9 cellular contexts compared by ENCODE assay signal in the genomic region with DNA sequence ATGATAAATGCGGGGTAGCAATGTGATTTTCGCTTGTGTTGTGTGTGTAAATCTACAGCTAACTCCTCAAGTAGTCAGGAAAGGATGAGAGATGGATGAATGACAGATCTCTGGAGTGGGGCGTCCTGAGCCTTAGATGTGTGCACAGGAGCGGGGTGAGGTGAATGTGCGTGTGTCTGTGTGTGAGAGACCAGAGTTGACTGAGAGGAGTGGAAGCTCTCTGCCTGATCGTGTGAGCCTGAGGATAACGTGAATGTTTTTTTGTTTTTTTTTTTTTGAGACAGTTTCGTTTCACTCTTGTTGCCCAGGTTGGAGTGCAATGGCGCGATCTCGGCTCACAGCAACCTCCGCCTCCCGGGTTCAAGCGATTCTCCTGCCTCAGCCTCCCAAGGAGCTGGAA. TPM values are rescaled to one million over a fixed set of nuclear protein-coding genes. Genes with fewer than 3 reads are reported as not detected.
DNase-seq lines count a peak whose midpoint lies in the region; ATAC-seq, FAIRE-seq and TF ChIP-seq lines count a peak whose summit lies in the region.
"Had no signal": no experiment of that assay in that cellular context is flagged by ENCODE, and none has a peak within 500 bp of the region (broad histone marks: within the 10 kb centered on the region; RNA-seq: fewer than 3 reads in every experiment).

No MANE protein-coding gene starts in this region.

- TF ChIP-seq EP300 in HepG2 (IDR thresholded peaks at IDR 0.05; ENCODE audit: low read depth in 2 of 2, low read length in 2 of 2) (no peak), HepG2 (CRISPR knock-in tag; IDR thresholded peaks at IDR 0.05; ENCODE audit: borderline replicate concordance) (no peak)

- H3K27me3 Mint-ChIP-seq in activated CD8-positive, alpha-beta memory T cell treated with anti-CD3 and anti-CD28 coated beads, Interleukin-2, amount 10 ng/mL, durations not matched to agents 7 days and 5 days, result no peaks in the 10 kb centered on the region

- no TSS peak for BruUV-seq in HepG2 (replicated peaks; lab: Mats Ljungman, UMichigan)

- TF ChIP-seq CTCF in ascending aorta (IDR thresholded peaks at IDR 0.05) (no peak), HepG2 (CRISPR knock-in tag; IDR thresholded peaks at IDR 0.05) (no peak), testis (IDR thresholded peaks at IDR 0.05) (no peak)

- H3K9me3 ChIP-seq in ascending aorta, result peaks cover 3 to 70% of the 10 kb centered on the region in 2 donors
- H3K9me3 ChIP-seq in HepG2 (ENCODE audit: low read length), result peaks cover 13% of the 10 kb centered on the region; the same call in 1 of the 2 replicates
- no peaks in the 10 kb centered on the region for H3K9me3 ChIP-seq in testis

- H2AFZ ChIP-seq in HepG2 (ENCODE audit: low read length), result no peak overlapping the region

- peak overlapping the region; percentile 95 for H3K4me3 Mint-ChIP-seq in activated CD8-positive, alpha-beta memory T cell treated with anti-CD3 and anti-CD28 coated beads, Interleukin-2, amount 10 ng/mL, durations not matched to agents 7 days and 5 days

- ATAC-seq in activated CD8-positive, alpha-beta memory T cell treated with anti-CD3 and anti-CD28 coated beads, Interleukin-2, amount 10 ng/mL, durations not matched to agents 7 days and 5 days, result no peak
- ATAC-seq in HepG2 (no peak), HG03457 (IDR thresholded peaks at IDR 0.05; ENCODE audit: unreplicated experiment) (no peak), GM18520 (IDR thresholded peaks at IDR 0.05; ENCODE audit: unreplicated experiment) (no peak)

- no peaks in the 10 kb centered on the region for H3K27me3 ChIP-seq in ascending aorta
- no peaks in the 10 kb centered on the region; a peak in 2 of 5 replicates for H3K27me3 ChIP-seq in HepG2 (ENCODE audit: control insufficient read depth in 1 of 2, insufficient read depth in 2 of 2, low read length in 2 of 2)
- H3K27me3 ChIP-seq in testis, result no peaks in the 10 kb centered on the region

- H4K20me1 ChIP-seq in HepG2 (ENCODE audit: insufficient read depth, low read length), result no peaks in the 10 kb centered on the region

- CTCF ChIA-PET in activated CD8-positive, alpha-beta memory T cell treated with anti-CD3 and anti-CD28 coated beads, Interleukin-2, amount 10 ng/mL, durations not matched to agents 7 days and 5 days (lab: Charles Lee), result no interaction called here
- CTCF ChIA-PET in HepG2 (lab: Yijun Ruan, JAX; ENCODE audit: low intra/inter-chr PET ratio, low total read pairs), result no interaction called here

- no peaks in the 10 kb centered on the region for H3K79me2 ChIP-seq in HepG2 (ENCODE audit: insufficient read depth, low read length)

- H3K27ac ChIP-seq in ascending aorta (no peak overlapping the region), HepG2 (ENCODE audit: extremely low read length, insufficient read depth, low read length) (no peak overlapping the region), testis (no peak overlapping the region)

- H3K9ac ChIP-seq in HepG2 (ENCODE audit: insufficient read depth, low read depth, low read length), result peak overlapping the region; percentile 85; the same call in 1 of the 2 replicates

- intact Hi-C loops in ascending aorta (cut with DNase I), result loop anchor here (1.0 to 5.0 kb wide), 4 partner anchors 21 to 186 kb away; partner anchors contain the start of genes ZNF260, ZNF345, ZNF567 and ZNF850
- intact Hi-C loops in HepG2 (cut with micrococcal nuclease; ENCODE audit: unreplicated experiment), result loop anchor here (2.0 kb wide), 1 partner anchor 21 kb away; the partner anchor contains the start of gene ZNF567
- intact Hi-C loops in testis (cut with DNase I; ENCODE audit: low total_unique reads), result no loop called here

- FAIRE-seq in HepG2 (lab: Jason Lieb, UNC), result no peak
- FAIRE-seq: islet of Langerhans had no signal

- peaks cover 59% of the 10 kb centered on the region for H3K36me3 Mint-ChIP-seq in activated CD8-positive, alpha-beta memory T cell treated with anti-CD3 and anti-CD28 coated beads, Interleukin-2, amount 10 ng/mL, durations not matched to agents 7 days and 5 days

- H3K4me1 Mint-ChIP-seq in activated CD8-positive, alpha-beta memory T cell treated with anti-CD3 and anti-CD28 coated beads, Interleukin-2, amount 10 ng/mL, durations not matched to agents 7 days and 5 days, result peaks cover 24% of the 10 kb centered on the region

- peak overlapping the region; percentile 94 for H3K27ac Mint-ChIP-seq in activated CD8-positive, alpha-beta memory T cell treated with anti-CD3 and anti-CD28 coated beads, Interleukin-2, amount 10 ng/mL, durations not matched to agents 7 days and 5 days

- POLR2A ChIA-PET in HepG2 (lab: Yijun Ruan, JAX), result interaction anchor here (0.6 to 2.0 kb wide), 7 partner anchors 21 to 1114 kb away, joined by 3 to 18 read pairs (median 4); partner anchors contain the start of genes ZNF260, ZNF345, ZNF529 and ZNF567

- no peak for TF ChIP-seq POLR2A in HepG2 (IDR thresholded peaks at IDR 0.05; ENCODE audit: insufficient read depth in 1 of 2, low read depth in 2 of 2, low read length in 2 of 2)
- TF ChIP-seq POLR2A in testis (IDR thresholded peaks at IDR 0.05), result no peak

- no peak for TF ChIP-seq RAD21 in HepG2 (CRISPR knock-in tag; IDR thresholded peaks at IDR 0.05)

- H3K4me1 ChIP-seq in ascending aorta, result peaks cover 0 to 3% of the 10 kb centered on the region in 2 donors
- peaks cover 8% of the 10 kb centered on the region for H3K4me1 ChIP-seq in HepG2 (ENCODE audit: insufficient read depth, low read length)
- no peaks in the 10 kb centered on the region for H3K4me1 ChIP-seq in testis

- H3K36me3 ChIP-seq in ascending aorta, result peaks cover 22 to 51% of the 10 kb centered on the region in 2 donors
- 0 out of 5 replicates have a peak, but pooled peaks cover 0 to 9% of the 10 kb centered on the region in 2 experiments for H3K36me3 ChIP-seq in HepG2 (replicated peaks in 1 of 2; ENCODE audit: control insufficient read depth in 1 of 2, insufficient read depth in 2 of 2, low read length in 2 of 2)
- H3K36me3 ChIP-seq in testis (ENCODE audit: low read depth, missing control alignments), result no peaks in the 10 kb centered on the region

- H3K4me3 ChIP-seq in ascending aorta (peak overlapping the region; percentile 74 to 92), HepG2 (replicated peaks in 1 of 3; ENCODE audit: insufficient read depth in 1 of 3, low read depth in 2 of 3, low read length in 3 of 3) (peak overlapping the region; percentile 91 to 96 (median 93)), testis (peak overlapping the region; percentile 72 to 81)

- peak overlapping the region; percentile 75 for H3K4me2 ChIP-seq in HepG2 (ENCODE audit: low read depth, low read length)

- 36% methylated on average over 14 of the region's 14 CpGs for WGBS in HepG2 (ENCODE audit: low lambda C conversion rate)
- WGBS in testis, 2 donors, result 44% methylated on average over 14 of the region's 14 CpGs

- in situ Hi-C loops in HepG2 (cut with HindIII; ENCODE audit: extremely low pct_ligation_motif_present, low pct_unique_long_range_greater_than_20kb), result no loop called here

- no peak for DNase-seq in activated CD8-positive, alpha-beta memory T cell treated with anti-CD3 and anti-CD28 coated beads, Interleukin-2, amount 10 ng/mL, durations not matched to agents 7 days and 5 days
- DNase-seq in activated CD8-positive, alpha-beta memory T cell treated with anti-CD3 and anti-CD28 coated beads, Interleukin-2, amount 50 U/mL, for 48 hours, result no peak
- DNase-seq in ascending aorta (ENCODE audit: low spot score in 2 of 2) (no peak), HepG2 (ENCODE audit: low spot score) (no peak), testis (no peak)
- DNase-seq in central memory CD4-positive, alpha-beta T cell, result no peak

- H3K9me3 Mint-ChIP-seq in activated CD8-positive, alpha-beta memory T cell treated with anti-CD3 and anti-CD28 coated beads, Interleukin-2, amount 10 ng/mL, durations not matched to agents 7 days and 5 days (ENCODE audit: low read depth), result peaks cover 26% of the 10 kb centered on the region

RNA-seq across cellular contexts. Expression of gene ZNF461, which starts 0.8 kb away (rescaled TPM):
- 10 to 100 TPM in 1 of 2 experiments, 1 to 10 TPM in 1; 6.0 to 10.5 TPM for total RNA-seq in activated CD8-positive, alpha-beta memory T cell treated with anti-CD3 and anti-CD28 coated beads, Interleukin-2, amount 10 ng/mL, durations not matched to agents 7 days and 5 days
- not detected for total RNA-seq in ascending aorta
- 2.4 and 3.2 TPM in 2 replicates for total RNA-seq in HepG2 (2016; rRNA removed; fragmentation: Illumina TruSeq; extraction: Trizol)
- total RNA-seq in HepG2 (2016; cell fraction: cytosol; rRNA removed; fragmentation: Illumina TruSeq; extraction: Trizol; ENCODE audit: low read depth), result 1.0 and 2.3 TPM in 2 replicates
- total RNA-seq in HepG2 (2016; cell fraction: insoluble cytoplasmic fraction; rRNA removed; fragmentation: Illumina TruSeq; extraction: Trizol), result 3.8 and 5.1 TPM in 2 replicates
- total RNA-seq in HepG2 (2016; cell fraction: membrane; rRNA removed; fragmentation: Illumina TruSeq; extraction: Trizol), result 4.0 and 5.2 TPM in 2 replicates
- total RNA-seq in HepG2 (2016; cell fraction: nucleus; rRNA removed; fragmentation: Illumina TruSeq; extraction: Trizol), result 7.3 and 7.4 TPM in 2 replicates
- 1.6 and 1.7 TPM in 2 replicates for polyA plus RNA-seq in HepG2 (2011; rRNA removed)
- 0.50 and 1.3 TPM in 2 replicates for polyA plus RNA-seq in HepG2 (2011; cell fraction: cytosol; rRNA removed)
- 2.7 and 3.5 TPM in 2 replicates for polyA plus RNA-seq in HepG2 (2011; cell fraction: nucleus; rRNA removed)
- polyA plus RNA-seq in HepG2 (2012), result 1.8 and 3.9 TPM in 2 replicates
- 0.23 and 0.26 TPM in 2 replicates for polyA plus RNA-seq in HepG2 (2016; cell fraction: cytosol; fragmentation: Illumina TruSeq; extraction: Trizol; ENCODE audit: low read depth)
- polyA plus RNA-seq in HepG2 (2016; cell fraction: insoluble cytoplasmic fraction; fragmentation: Illumina TruSeq; extraction: Trizol; ENCODE audit: low read depth), result 2.1 and 2.8 TPM in 2 replicates
- 0.72 and 0.94 TPM in 2 replicates for polyA plus RNA-seq in HepG2 (2016; cell fraction: membrane; fragmentation: Illumina TruSeq; extraction: Trizol; ENCODE audit: low read depth)
- 9.3 and 9.6 TPM in 2 replicates for polyA plus RNA-seq in HepG2 (2016; cell fraction: nucleus; fragmentation: Illumina TruSeq; extraction: Trizol; ENCODE audit: insufficient read depth, low read depth)
- 0.12 and 0.89 TPM in 2 replicates for polyA minus RNA-seq in HepG2 (2011; rRNA and poly(A)+ RNA removed; ENCODE audit: low replicate concordance)
- 1.5 and 2.5 TPM in 2 replicates for polyA minus RNA-seq in HepG2 (2011; cell fraction: cytosol; rRNA and poly(A)+ RNA removed)
- polyA minus RNA-seq in HepG2 (2011; cell fraction: nucleus; rRNA and poly(A)+ RNA removed), result 8.4 and 12.9 TPM in 2 replicates
- 10 to 100 TPM; 10.2 to 12.8 TPM for total RNA-seq in testis
- polyA plus RNA-seq in testis (ENCODE audit: insufficient read depth, low read depth, low replicate concordance), result 13.0 TPM

RNA-seq across cellular contexts. Expression of gene ZNF567, which starts 21.6 kb away (rescaled TPM):
- 10 to 100 TPM in 1 of 2 experiments, 1 to 10 TPM in 1; 7.8 to 12.6 TPM for total RNA-seq in activated CD8-positive, alpha-beta memory T cell treated with anti-CD3 and anti-CD28 coated beads, Interleukin-2, amount 10 ng/mL, durations not matched to agents 7 days and 5 days
- total RNA-seq in ascending aorta (3.7 TPM), HepG2 (2016; rRNA removed; fragmentation: Illumina TruSeq; extraction: Trizol) (6.8 and 9.3 TPM in 2 replicates), testis (10 to 100 TPM in 1 of 2 donors, 1 to 10 TPM in 1; 9.8 to 17.0 TPM)
- total RNA-seq in HepG2 (2016; cell fraction: cytosol; rRNA removed; fragmentation: Illumina TruSeq; extraction: Trizol; ENCODE audit: low read depth), result 3.5 and 5.8 TPM in 2 replicates
- total RNA-seq in HepG2 (2016; cell fraction: insoluble cytoplasmic fraction; rRNA removed; fragmentation: Illumina TruSeq; extraction: Trizol), result 7.9 and 8.5 TPM in 2 replicates
- total RNA-seq in HepG2 (2016; cell fraction: membrane; rRNA removed; fragmentation: Illumina TruSeq; extraction: Trizol), result 5.0 and 7.0 TPM in 2 replicates
- 7.0 and 10.6 TPM in 2 replicates for total RNA-seq in HepG2 (2016; cell fraction: nucleus; rRNA removed; fragmentation: Illumina TruSeq; extraction: Trizol)
- polyA plus RNA-seq in HepG2 (2011; rRNA removed) (3.1 and 3.4 TPM in 2 replicates), testis (ENCODE audit: insufficient read depth, low read depth, low replicate concordance) (17.9 TPM)
- 1.6 and 2.2 TPM in 2 replicates for polyA plus RNA-seq in HepG2 (2011; cell fraction: cytosol; rRNA removed)
- polyA plus RNA-seq in HepG2 (2011; cell fraction: nucleus; rRNA removed), result 4.2 and 7.0 TPM in 2 replicates
- polyA plus RNA-seq in HepG2 (2012), result 3.5 and 5.4 TPM in 2 replicates
- polyA plus RNA-seq in HepG2 (2016; cell fraction: cytosol; fragmentation: Illumina TruSeq; extraction: Trizol; ENCODE audit: low read depth), result 4.5 and 4.9 TPM in 2 replicates
- polyA plus RNA-seq in HepG2 (2016; cell fraction: insoluble cytoplasmic fraction; fragmentation: Illumina TruSeq; extraction: Trizol; ENCODE audit: low read depth), result 5.8 and 6.0 TPM in 2 replicates
- 2.6 and 2.7 TPM in 2 replicates for polyA plus RNA-seq in HepG2 (2016; cell fraction: membrane; fragmentation: Illumina TruSeq; extraction: Trizol; ENCODE audit: low read depth)
- 9.6 and 10.3 TPM in 2 replicates for polyA plus RNA-seq in HepG2 (2016; cell fraction: nucleus; fragmentation: Illumina TruSeq; extraction: Trizol; ENCODE audit: insufficient read depth, low read depth)
- polyA minus RNA-seq in HepG2 (2011; rRNA and poly(A)+ RNA removed; ENCODE audit: low replicate concordance), result 0.48 and 5.5 TPM in 2 replicates
- 0.62 and 2.4 TPM in 2 replicates for polyA minus RNA-seq in HepG2 (2011; cell fraction: cytosol; rRNA and poly(A)+ RNA removed)
- polyA minus RNA-seq in HepG2 (2011; cell fraction: nucleus; rRNA and poly(A)+ RNA removed), result 10.4 and 15.2 TPM in 2 replicates
